1 cellular context compared by ENCODE assay signal in the genomic region with DNA sequence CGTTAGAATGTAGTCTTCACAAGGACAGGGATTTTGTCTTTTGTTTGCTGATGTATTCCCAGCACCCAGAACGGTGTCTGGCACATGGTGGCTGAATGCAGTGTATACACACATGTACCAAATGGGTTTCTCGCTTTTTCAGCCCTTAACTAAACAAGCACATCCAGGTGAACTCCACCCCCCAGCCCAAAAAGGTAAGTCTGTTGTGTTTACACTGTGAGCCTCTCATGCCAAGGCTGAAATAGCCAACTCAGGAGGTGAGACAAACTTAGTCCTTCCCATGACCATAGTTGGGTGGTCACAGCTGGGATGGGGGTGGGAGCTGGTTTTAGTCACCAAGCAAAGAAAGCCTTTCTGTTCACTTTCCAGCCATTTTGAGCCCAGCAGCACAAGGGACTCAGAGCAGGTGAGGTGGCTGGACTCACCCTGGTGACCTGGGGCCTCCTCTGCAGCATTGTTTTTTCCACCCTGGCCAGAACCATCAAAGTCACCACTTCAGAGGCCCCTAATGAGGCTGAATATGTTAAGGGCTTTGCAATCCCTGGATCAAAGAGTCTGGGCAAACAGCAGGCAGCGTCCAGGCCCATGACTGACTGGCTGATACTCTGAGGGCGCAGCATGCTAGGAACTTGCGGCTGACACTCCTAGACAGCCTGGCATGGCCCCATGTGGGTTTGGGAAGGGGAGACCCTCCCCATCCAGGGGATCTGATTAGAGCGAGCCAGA.
TF ChIP-seq lines count a peak whose summit lies in the region.

No MANE protein-coding gene starts in this region.

TF ChIP-seq in HepG2, 621 proteins besides CTCF, POLR2A, EP300 and RAD21 (continued from another document and continues in another):
- TF ChIP-seq, protein P1, sequence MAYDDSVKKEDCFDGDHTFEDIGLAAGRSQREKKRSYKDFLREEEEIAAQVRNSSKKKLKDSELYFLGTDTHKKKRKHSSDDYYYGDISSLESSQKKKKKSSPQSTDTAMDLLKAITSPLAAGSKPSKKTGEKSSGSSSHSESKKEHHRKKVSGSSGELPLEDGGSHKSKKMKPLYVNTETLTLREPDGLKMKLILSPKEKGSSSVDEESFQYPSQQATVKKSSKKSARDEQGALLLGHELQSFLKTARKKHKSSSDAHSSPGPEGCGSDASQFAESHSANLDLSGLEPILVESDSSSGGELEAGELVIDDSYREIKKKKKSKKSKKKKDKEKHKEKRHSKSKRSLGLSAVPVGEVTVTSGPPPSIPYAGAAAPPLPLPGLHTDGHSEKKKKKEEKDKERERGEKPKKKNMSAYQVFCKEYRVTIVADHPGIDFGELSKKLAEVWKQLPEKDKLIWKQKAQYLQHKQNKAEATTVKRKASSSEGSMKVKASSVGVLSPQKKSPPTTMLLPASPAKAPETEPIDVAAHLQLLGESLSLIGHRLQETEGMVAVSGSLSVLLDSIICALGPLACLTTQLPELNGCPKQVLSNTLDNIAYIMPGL (CRISPR knock-in tag; IDR thresholded peaks at IDR 0.05; ENCODE audit: borderline replicate concordance in 1 of 2, low read depth in 1 of 2): 0 out of 4 replicates have a peak, but pooled peaks of 1 of the 2 experiments have one; percentile 26
- no peak for TF ChIP-seq NONO (IDR thresholded peaks at IDR 0.05)
- 0 out of 2 replicates have a peak, but pooled peaks have one; percentile 37 for TF ChIP-seq NONO (CRISPR knock-in tag; conservative IDR thresholded peaks at IDR 0.05)
- TF ChIP-seq, protein P2, sequence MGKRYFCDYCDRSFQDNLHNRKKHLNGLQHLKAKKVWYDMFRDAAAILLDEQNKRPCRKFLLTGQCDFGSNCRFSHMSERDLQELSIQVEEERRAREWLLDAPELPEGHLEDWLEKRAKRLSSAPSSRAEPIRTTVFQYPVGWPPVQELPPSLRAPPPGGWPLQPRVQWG (CRISPR knock-in tag; IDR thresholded peaks at IDR 0.05; ENCODE audit: borderline replicate concordance, low read depth): 0 out of 2 replicates have a peak, but pooled peaks have one; percentile 41
- TF ChIP-seq NR2F6 (IDR thresholded peaks at IDR 0.05): peak; percentile 76
- TF ChIP-seq NR2F6 (CRISPR knock-in tag; IDR thresholded peaks at IDR 0.05): peak; percentile 67; the same call in 1 of the 2 replicates
- no peak for TF ChIP-seq TOPORS (CRISPR knock-in tag; IDR thresholded peaks at IDR 0.05)
- no peak for TF ChIP-seq ZSCAN29 (CRISPR knock-in tag; conservative IDR thresholded peaks at IDR 0.05)
- no peak for TF ChIP-seq ATAD3A (CRISPR knock-in tag; IDR thresholded peaks at IDR 0.05)
- peak; percentile 15; the same call in 1 of the 2 replicates for TF ChIP-seq TARDBP (CRISPR knock-in tag; IDR thresholded peaks at IDR 0.05)
- peak; percentile 35; the same call in 1 of the 2 replicates for TF ChIP-seq POLR2G (IDR thresholded peaks at IDR 0.05; ENCODE audit: low read depth, low read length)
- TF ChIP-seq, protein P3, sequence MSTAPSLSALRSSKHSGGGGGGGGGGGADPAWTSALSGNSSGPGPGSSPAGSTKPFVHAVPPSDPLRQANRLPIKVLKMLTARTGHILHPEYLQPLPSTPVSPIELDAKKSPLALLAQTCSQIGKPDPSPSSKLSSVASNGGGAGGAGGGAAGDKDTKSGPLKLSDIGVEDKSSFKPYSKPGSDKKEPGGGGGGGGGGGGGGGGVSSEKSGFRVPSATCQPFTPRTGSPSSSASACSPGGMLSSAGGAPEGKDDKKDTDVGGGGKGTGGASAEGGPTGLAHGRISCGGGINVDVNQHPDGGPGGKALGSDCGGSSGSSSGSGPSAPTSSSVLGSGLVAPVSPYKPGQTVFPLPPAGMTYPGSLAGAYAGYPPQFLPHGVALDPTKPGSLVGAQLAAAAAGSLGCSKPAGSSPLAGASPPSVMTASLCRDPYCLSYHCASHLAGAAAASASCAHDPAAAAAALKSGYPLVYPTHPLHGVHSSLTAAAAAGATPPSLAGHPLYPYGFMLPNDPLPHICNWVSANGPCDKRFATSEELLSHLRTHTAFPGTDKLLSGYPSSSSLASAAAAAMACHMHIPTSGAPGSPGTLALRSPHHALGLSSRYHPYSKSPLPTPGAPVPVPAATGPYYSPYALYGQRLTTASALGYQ (CRISPR knock-in tag; IDR thresholded peaks at IDR 0.05): no peak; the same call in 1 of the 2 replicates
- no peak for TF ChIP-seq ZNF256 (CRISPR knock-in tag; conservative IDR thresholded peaks at IDR 0.05)
- TF ChIP-seq ARID2 (CRISPR knock-in tag; IDR thresholded peaks at IDR 0.05; ENCODE audit: borderline replicate concordance): no peak
- TF ChIP-seq, protein P4, sequence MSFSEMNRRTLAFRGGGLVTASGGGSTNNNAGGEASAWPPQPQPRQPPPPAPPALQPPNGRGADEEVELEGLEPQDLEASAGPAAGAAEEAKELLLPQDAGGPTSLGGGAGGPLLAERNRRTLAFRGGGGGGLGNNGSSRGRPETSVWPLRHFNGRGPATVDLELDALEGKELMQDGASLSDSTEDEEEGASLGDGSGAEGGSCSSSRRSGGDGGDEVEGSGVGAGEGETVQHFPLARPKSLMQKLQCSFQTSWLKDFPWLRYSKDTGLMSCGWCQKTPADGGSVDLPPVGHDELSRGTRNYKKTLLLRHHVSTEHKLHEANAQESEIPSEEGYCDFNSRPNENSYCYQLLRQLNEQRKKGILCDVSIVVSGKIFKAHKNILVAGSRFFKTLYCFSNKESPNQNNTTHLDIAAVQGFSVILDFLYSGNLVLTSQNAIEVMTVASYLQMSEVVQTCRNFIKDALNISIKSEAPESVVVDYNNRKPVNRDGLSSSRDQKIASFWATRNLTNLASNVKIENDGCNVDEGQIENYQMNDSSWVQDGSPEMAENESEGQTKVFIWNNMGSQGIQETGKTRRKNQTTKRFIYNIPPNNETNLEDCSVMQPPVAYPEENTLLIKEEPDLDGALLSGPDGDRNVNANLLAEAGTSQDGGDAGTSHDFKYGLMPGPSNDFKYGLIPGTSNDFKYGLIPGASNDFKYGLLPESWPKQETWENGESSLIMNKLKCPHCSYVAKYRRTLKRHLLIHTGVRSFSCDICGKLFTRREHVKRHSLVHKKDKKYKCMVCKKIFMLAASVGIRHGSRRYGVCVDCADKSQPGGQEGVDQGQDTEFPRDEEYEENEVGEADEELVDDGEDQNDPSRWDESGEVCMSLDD (CRISPR knock-in tag; IDR thresholded peaks at IDR 0.05; ENCODE audit: borderline replicate concordance): no peak
- no peak for TF ChIP-seq CAMTA2 (CRISPR knock-in tag; IDR thresholded peaks at IDR 0.05; ENCODE audit: borderline replicate concordance)
- TF ChIP-seq, protein P5, sequence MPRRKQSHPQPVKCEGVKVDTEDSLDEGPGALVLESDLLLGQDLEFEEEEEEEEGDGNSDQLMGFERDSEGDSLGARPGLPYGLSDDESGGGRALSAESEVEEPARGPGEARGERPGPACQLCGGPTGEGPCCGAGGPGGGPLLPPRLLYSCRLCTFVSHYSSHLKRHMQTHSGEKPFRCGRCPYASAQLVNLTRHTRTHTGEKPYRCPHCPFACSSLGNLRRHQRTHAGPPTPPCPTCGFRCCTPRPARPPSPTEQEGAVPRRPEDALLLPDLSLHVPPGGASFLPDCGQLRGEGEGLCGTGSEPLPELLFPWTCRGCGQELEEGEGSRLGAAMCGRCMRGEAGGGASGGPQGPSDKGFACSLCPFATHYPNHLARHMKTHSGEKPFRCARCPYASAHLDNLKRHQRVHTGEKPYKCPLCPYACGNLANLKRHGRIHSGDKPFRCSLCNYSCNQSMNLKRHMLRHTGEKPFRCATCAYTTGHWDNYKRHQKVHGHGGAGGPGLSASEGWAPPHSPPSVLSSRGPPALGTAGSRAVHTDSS (CRISPR knock-in tag; conservative IDR thresholded peaks at IDR 0.05): no peak
- no peak; the same call in 1 of the 2 replicates for TF ChIP-seq ESRRA (CRISPR knock-in tag; IDR thresholded peaks at IDR 0.05; ENCODE audit: low read depth)
- TF ChIP-seq, protein P6, sequence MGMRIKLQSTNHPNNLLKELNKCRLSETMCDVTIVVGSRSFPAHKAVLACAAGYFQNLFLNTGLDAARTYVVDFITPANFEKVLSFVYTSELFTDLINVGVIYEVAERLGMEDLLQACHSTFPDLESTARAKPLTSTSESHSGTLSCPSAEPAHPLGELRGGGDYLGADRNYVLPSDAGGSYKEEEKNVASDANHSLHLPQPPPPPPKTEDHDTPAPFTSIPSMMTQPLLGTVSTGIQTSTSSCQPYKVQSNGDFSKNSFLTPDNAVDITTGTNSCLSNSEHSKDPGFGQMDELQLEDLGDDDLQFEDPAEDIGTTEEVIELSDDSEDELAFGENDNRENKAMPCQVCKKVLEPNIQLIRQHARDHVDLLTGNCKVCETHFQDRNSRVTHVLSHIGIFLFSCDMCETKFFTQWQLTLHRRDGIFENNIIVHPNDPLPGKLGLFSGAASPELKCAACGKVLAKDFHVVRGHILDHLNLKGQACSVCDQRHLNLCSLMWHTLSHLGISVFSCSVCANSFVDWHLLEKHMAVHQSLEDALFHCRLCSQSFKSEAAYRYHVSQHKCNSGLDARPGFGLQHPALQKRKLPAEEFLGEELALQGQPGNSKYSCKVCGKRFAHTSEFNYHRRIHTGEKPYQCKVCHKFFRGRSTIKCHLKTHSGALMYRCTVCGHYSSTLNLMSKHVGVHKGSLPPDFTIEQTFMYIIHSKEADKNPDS (CRISPR knock-in tag; IDR thresholded peaks at IDR 0.05): no peak
- TF ChIP-seq, protein P7, sequence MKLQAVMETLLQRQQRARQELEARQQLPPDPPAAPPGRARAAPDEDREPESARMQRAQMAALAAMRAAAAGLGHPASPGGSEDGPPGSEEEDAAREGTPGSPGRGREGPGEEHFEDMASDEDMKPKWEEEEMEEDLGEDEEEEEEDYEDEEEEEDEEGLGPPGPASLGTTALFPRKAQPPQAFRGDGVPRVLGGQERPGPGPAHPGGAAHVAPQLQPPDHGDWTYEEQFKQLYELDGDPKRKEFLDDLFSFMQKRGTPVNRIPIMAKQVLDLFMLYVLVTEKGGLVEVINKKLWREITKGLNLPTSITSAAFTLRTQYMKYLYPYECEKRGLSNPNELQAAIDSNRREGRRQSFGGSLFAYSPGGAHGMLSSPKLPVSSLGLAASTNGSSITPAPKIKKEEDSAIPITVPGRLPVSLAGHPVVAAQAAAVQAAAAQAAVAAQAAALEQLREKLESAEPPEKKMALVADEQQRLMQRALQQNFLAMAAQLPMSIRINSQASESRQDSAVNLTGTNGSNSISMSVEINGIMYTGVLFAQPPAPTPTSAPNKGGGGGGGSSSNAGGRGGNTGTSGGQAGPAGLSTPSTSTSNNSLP (IDR thresholded peaks at IDR 0.05; ENCODE audit: low read depth, low read length): no peak
- TF ChIP-seq IKZF4 (CRISPR knock-in tag; IDR thresholded peaks at IDR 0.05; ENCODE audit: borderline replicate concordance, low read depth, not compliant biosample characterization): no peak
- TF ChIP-seq SALL2 (CRISPR knock-in tag; IDR thresholded peaks at IDR 0.05): no peak
- TF ChIP-seq ZFYVE20 (CRISPR knock-in tag; IDR thresholded peaks at IDR 0.05; ENCODE audit: borderline replicate concordance, low read depth): no peak
- TF ChIP-seq, protein P8, sequence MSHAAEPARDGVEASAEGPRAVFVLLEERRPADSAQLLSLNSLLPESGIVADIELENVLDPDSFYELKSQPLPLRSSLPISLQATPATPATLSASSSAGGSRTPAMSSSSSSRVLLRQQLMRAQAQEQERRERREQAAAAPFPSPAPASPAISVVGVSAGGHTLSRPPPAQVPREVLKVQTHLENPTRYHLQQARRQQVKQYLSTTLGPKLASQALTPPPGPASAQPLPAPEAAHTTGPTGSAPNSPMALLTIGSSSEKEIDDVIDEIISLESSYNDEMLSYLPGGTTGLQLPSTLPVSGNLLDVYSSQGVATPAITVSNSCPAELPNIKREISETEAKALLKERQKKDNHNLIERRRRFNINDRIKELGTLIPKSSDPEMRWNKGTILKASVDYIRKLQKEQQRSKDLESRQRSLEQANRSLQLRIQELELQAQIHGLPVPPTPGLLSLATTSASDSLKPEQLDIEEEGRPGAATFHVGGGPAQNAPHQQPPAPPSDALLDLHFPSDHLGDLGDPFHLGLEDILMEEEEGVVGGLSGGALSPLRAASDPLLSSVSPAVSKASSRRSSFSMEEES (CRISPR knock-in tag; IDR thresholded peaks at IDR 0.05): no peak
- TF ChIP-seq ZNF3 (CRISPR knock-in tag; IDR thresholded peaks at IDR 0.05): no peak
- 0 out of 2 replicates have a peak, but pooled peaks have one; percentile 19 for TF ChIP-seq NR2C2 (CRISPR knock-in tag; IDR thresholded peaks at IDR 0.05; ENCODE audit: borderline replicate concordance)
- no peak for TF ChIP-seq ZNF24 (IDR thresholded peaks at IDR 0.05)
- TF ChIP-seq ZNF17 (CRISPR knock-in tag; IDR thresholded peaks at IDR 0.05): no peak
- no peak for TF ChIP-seq THAP11 (CRISPR knock-in tag; IDR thresholded peaks at IDR 0.05)
- TF ChIP-seq TRIM24 (CRISPR knock-in tag; IDR thresholded peaks at IDR 0.05): no peak
- no peak for TF ChIP-seq RELA (CRISPR knock-in tag; IDR thresholded peaks at IDR 0.05)
- no peak for TF ChIP-seq AKAP8 (CRISPR knock-in tag; IDR thresholded peaks at IDR 0.05)
- no peak for TF ChIP-seq ZNF20 (CRISPR knock-in tag; IDR thresholded peaks at IDR 0.05)
- no peak for TF ChIP-seq JARID2 (CRISPR knock-in tag; IDR thresholded peaks at IDR 0.05; ENCODE audit: insufficient replicate concordance)
- TF ChIP-seq, protein P9, sequence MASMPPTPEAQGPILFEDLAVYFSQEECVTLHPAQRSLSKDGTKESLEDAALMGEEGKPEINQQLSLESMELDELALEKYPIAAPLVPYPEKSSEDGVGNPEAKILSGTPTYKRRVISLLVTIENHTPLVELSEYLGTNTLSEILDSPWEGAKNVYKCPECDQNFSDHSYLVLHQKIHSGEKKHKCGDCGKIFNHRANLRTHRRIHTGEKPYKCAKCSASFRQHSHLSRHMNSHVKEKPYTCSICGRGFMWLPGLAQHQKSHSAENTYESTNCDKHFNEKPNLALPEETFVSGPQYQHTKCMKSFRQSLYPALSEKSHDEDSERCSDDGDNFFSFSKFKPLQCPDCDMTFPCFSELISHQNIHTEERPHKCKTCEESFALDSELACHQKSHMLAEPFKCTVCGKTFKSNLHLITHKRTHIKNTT (CRISPR knock-in tag; IDR thresholded peaks at IDR 0.05): no peak
- no peak; a peak in 1 of 4 replicates for TF ChIP-seq NR2F1 (CRISPR knock-in tag; IDR thresholded peaks at IDR 0.05)
- TF ChIP-seq ZNF569 (CRISPR knock-in tag; IDR thresholded peaks at IDR 0.05; ENCODE audit: borderline replicate concordance): no peak
- no peak for TF ChIP-seq ZFP36L2 (CRISPR knock-in tag; IDR thresholded peaks at IDR 0.05)
- no peak for TF ChIP-seq ZNF234 (CRISPR knock-in tag; conservative IDR thresholded peaks at IDR 0.05)
- TF ChIP-seq, protein P10, sequence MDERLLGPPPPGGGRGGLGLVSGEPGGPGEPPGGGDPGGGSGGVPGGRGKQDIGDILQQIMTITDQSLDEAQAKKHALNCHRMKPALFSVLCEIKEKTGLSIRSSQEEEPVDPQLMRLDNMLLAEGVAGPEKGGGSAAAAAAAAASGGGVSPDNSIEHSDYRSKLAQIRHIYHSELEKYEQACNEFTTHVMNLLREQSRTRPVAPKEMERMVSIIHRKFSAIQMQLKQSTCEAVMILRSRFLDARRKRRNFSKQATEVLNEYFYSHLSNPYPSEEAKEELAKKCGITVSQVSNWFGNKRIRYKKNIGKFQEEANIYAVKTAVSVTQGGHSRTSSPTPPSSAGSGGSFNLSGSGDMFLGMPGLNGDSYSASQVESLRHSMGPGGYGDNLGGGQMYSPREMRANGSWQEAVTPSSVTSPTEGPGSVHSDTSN (CRISPR knock-in tag; IDR thresholded peaks at IDR 0.05): no peak
- TF ChIP-seq SOX13 (IDR thresholded peaks at IDR 0.05): peak; percentile 45
- TF ChIP-seq SOX13 (CRISPR knock-in tag; conservative IDR thresholded peaks at IDR 0.05 in 1 of 2, IDR thresholded peaks at IDR 0.05 in 1 of 2): peak in 1 of 2 experiments; percentile 82; a peak in 2 of 4 replicates
- no peak for TF ChIP-seq CREB1 (IDR thresholded peaks at IDR 0.05)
- TF ChIP-seq CREB1 (CRISPR knock-in tag; IDR thresholded peaks at IDR 0.05): no peak
- no peak for TF ChIP-seq IRX3 (CRISPR knock-in tag; IDR thresholded peaks at IDR 0.05; ENCODE audit: borderline replicate concordance, low read depth)
- no peak for TF ChIP-seq ZNF441 (CRISPR knock-in tag; IDR thresholded peaks at IDR 0.05; ENCODE audit: borderline replicate concordance)
- no peak for TF ChIP-seq JUND (CRISPR knock-in tag; IDR thresholded peaks at IDR 0.05)
- no peak for TF ChIP-seq PHF20 (CRISPR knock-in tag; IDR thresholded peaks at IDR 0.05)
- peak; percentile 83; the same call in 1 of the 2 replicates for TF ChIP-seq ZC3H13 (CRISPR knock-in tag; IDR thresholded peaks at IDR 0.05)
